In the genomic region with DNA sequence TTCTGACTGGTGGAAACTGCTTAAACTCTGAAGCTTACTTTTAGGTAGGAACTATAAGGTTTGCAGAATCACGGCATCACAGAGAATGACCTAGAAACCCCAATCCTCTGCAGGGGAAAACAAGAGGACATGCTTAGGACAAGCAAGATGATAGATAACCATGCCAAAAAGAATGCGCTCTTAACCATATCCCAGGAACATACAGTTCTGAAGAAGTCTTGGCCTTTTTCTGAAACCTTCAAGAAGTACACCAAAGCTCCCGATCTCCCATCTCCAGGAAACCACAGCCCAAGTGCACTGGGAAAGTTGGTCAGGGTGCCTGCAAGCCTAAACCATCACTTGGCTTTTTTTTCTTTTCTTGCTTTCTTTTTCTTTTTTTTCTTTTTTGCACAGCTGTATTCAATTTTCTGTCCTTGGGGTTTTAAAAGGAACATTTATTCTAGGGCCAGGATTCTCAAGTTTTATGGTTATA, we compare ENCODE assay signal across 8 cellular contexts. TPM values are rescaled to one million over a fixed set of nuclear protein-coding genes. Genes with fewer than 3 reads are reported as not detected.
DNase-seq lines count a peak whose midpoint lies in the region; ATAC-seq, FAIRE-seq and TF ChIP-seq lines count a peak whose summit lies in the region.

No MANE protein-coding gene starts in this region.

- no peaks in the 10 kb centered on the region; the same call in 1 of the 2 replicates for H3K79me2 ChIP-seq in DND-41 (ENCODE audit: insufficient read depth, low read length)

- H3K27me3 ChIP-seq in DND-41 (ENCODE audit: insufficient read depth, low read length, poor library complexity) (no peaks in the 10 kb centered on the region), sigmoid colon (no peaks in the 10 kb centered on the region)

- peaks cover 4% of the 10 kb centered on the region; the same call in 1 of the 2 replicates for H3K36me3 Mint-ChIP-seq in WTC11

- H3K4me2 ChIP-seq in DND-41 (ENCODE audit: insufficient read depth, low read length) = no peak overlapping the region

- in situ Hi-C loops in KBM-7 (cut with MboI; ENCODE audit: low pct_unique_long_range_greater_than_20kb, low sequenced_read_pairs) = no loop called here

- ATAC-seq in DND-41 (ENCODE audit: insufficient read depth, low read depth) (no peak), WTC11 (no peak)

- no peaks in the 10 kb centered on the region for H3K9me3 ChIP-seq in DND-41 (ENCODE audit: insufficient read depth, low read length, severe bottlenecking)
- H3K9me3 ChIP-seq in sigmoid colon = no peaks in the 10 kb centered on the region

- no peaks in the 10 kb centered on the region for H3K9me3 Mint-ChIP-seq in WTC11

- no peak for TF ChIP-seq POLR2A in sigmoid colon (IDR thresholded peaks at IDR 0.05)

- CTCF ChIA-PET in WTC11 (lab: Charles Lee) = no interaction called here

- no peaks in the 10 kb centered on the region for H3K27me3 Mint-ChIP-seq in WTC11 (ENCODE audit: low read depth)

- intact Hi-C loops in sigmoid colon (cut with DNase I) = no loop called here

- no peak overlapping the region for H3K4me3 Mint-ChIP-seq in WTC11

- H3K36me3 ChIP-seq in DND-41 (ENCODE audit: insufficient read depth, low read length) = no peaks in the 10 kb centered on the region
- peaks cover 0 to 15% (median 0%) of the 10 kb centered on the region in 4 donors for H3K36me3 ChIP-seq in sigmoid colon

- H3K27ac ChIP-seq in DND-41 (ENCODE audit: low read length) (0 out of 2 replicates have a peak overlapping the region, but pooled peaks have one; percentile 51), sigmoid colon (peak overlapping the region; percentile 78 to 90 (median 85))

- H4K20me1 ChIP-seq in DND-41 (ENCODE audit: insufficient read depth, low read length) = peaks cover 22% of the 10 kb centered on the region

- no peak overlapping the region for H2AFZ ChIP-seq in DND-41 (ENCODE audit: low read depth, low read length)

- H3K4me1 ChIP-seq in DND-41 (ENCODE audit: insufficient read depth, low read length) (peaks cover 35% of the 10 kb centered on the region), sigmoid colon (peaks cover 0 to 100% (median 94%) of the 10 kb centered on the region in 4 donors)

- no peak overlapping the region for H3K4me3 ChIP-seq in DND-41 (ENCODE audit: low read depth in 1 of 2, low read length in 2 of 2)
- no peak overlapping the region for H3K4me3 ChIP-seq in sigmoid colon

- no peak for DNase-seq in DND-41
- no peak for DNase-seq in WTC11 (ENCODE audit: low spot score)
- peak; percentile 87 for DNase-seq in fibroblast of the conjunctiva (ENCODE audit: low read depth)
- peak; percentile 77 for DNase-seq in sigmoid colon
- DNase-seq in KBM-7 = no peak
- DNase-seq in DMS53 treated with DMSO at 0.1 percent for 48 hours (lab: John Stamatoyannopoulos, UW; ENCODE audit: unreplicated experiment) = no peak
- no peak for DNase-seq in HTR-8/SVneo (ENCODE audit: insufficient read length, low spot score)
- no peak for DNase-seq in NCI-H1694 treated with DMSO at 0.1 percent for 48 hours (lab: John Stamatoyannopoulos, UW)

- TF ChIP-seq EP300 in sigmoid colon (IDR thresholded peaks at IDR 0.05) = peak in 3 of 4 donors; percentile 31 to 84 (median 49)

- POLR2A ChIA-PET in WTC11 (lab: Charles Lee) = no interaction called here

- FAIRE-seq in HTR-8/SVneo (lab: Jason Lieb, UNC) = no peak

- H3K9ac ChIP-seq in DND-41 (ENCODE audit: low read depth, low read length) = no peak overlapping the region

- 11 to 45% methylated on average over 3 of the region's 3 CpGs for WGBS in sigmoid colon, 2 donors

- TF ChIP-seq CTCF in DND-41 (IDR thresholded peaks at IDR 0.05; ENCODE audit: borderline replicate concordance, extremely low read depth, low read length, poor library complexity, severe bottlenecking) (no peak), WTC11 (IDR thresholded peaks at IDR 0.05) (no peak), sigmoid colon (IDR thresholded peaks at IDR 0.05) (no peak)

- H3K27ac Mint-ChIP-seq in WTC11 = 0 out of 2 replicates have a peak overlapping the region, but pooled peaks have one; percentile 21

- H3K4me1 Mint-ChIP-seq in WTC11 = peaks cover 47% of the 10 kb centered on the region

TF ChIP-seq in WTC11, 78 proteins besides CTCF, POLR2A, EP300 and RAD21 (continues in another document):
- TF ChIP-seq, protein P1, sequence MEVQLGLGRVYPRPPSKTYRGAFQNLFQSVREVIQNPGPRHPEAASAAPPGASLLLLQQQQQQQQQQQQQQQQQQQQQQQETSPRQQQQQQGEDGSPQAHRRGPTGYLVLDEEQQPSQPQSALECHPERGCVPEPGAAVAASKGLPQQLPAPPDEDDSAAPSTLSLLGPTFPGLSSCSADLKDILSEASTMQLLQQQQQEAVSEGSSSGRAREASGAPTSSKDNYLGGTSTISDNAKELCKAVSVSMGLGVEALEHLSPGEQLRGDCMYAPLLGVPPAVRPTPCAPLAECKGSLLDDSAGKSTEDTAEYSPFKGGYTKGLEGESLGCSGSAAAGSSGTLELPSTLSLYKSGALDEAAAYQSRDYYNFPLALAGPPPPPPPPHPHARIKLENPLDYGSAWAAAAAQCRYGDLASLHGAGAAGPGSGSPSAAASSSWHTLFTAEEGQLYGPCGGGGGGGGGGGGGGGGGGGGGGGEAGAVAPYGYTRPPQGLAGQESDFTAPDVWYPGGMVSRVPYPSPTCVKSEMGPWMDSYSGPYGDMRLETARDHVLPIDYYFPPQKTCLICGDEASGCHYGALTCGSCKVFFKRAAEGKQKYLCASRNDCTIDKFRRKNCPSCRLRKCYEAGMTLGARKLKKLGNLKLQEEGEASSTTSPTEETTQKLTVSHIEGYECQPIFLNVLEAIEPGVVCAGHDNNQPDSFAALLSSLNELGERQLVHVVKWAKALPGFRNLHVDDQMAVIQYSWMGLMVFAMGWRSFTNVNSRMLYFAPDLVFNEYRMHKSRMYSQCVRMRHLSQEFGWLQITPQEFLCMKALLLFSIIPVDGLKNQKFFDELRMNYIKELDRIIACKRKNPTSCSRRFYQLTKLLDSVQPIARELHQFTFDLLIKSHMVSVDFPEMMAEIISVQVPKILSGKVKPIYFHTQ (CRISPR knock-in tag; IDR thresholded peaks at IDR 0.05) = no peak
- no peak for TF ChIP-seq JUN (CRISPR knock-in tag; IDR thresholded peaks at IDR 0.05)
- no peak for TF ChIP-seq ZNF232 (CRISPR knock-in tag; IDR thresholded peaks at IDR 0.05)
- no peak for TF ChIP-seq SMAD4 (CRISPR knock-in tag; IDR thresholded peaks at IDR 0.05)
- TF ChIP-seq CREB1 (CRISPR knock-in tag; IDR thresholded peaks at IDR 0.05) = no peak
- TF ChIP-seq, protein P2, sequence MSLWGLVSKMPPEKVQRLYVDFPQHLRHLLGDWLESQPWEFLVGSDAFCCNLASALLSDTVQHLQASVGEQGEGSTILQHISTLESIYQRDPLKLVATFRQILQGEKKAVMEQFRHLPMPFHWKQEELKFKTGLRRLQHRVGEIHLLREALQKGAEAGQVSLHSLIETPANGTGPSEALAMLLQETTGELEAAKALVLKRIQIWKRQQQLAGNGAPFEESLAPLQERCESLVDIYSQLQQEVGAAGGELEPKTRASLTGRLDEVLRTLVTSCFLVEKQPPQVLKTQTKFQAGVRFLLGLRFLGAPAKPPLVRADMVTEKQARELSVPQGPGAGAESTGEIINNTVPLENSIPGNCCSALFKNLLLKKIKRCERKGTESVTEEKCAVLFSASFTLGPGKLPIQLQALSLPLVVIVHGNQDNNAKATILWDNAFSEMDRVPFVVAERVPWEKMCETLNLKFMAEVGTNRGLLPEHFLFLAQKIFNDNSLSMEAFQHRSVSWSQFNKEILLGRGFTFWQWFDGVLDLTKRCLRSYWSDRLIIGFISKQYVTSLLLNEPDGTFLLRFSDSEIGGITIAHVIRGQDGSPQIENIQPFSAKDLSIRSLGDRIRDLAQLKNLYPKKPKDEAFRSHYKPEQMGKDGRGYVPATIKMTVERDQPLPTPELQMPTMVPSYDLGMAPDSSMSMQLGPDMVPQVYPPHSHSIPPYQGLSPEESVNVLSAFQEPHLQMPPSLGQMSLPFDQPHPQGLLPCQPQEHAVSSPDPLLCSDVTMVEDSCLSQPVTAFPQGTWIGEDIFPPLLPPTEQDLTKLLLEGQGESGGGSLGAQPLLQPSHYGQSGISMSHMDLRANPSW (CRISPR knock-in tag; conservative IDR thresholded peaks at IDR 0.05; ENCODE audit: low read depth) = no peak
- no peak for TF ChIP-seq SMAD3 (CRISPR knock-in tag; IDR thresholded peaks at IDR 0.05; ENCODE audit: borderline replicate concordance)
- TF ChIP-seq, protein P3, sequence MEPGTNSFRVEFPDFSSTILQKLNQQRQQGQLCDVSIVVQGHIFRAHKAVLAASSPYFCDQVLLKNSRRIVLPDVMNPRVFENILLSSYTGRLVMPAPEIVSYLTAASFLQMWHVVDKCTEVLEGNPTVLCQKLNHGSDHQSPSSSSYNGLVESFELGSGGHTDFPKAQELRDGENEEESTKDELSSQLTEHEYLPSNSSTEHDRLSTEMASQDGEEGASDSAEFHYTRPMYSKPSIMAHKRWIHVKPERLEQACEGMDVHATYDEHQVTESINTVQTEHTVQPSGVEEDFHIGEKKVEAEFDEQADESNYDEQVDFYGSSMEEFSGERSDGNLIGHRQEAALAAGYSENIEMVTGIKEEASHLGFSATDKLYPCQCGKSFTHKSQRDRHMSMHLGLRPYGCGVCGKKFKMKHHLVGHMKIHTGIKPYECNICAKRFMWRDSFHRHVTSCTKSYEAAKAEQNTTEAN (CRISPR knock-in tag; IDR thresholded peaks at IDR 0.05) = no peak
- TF ChIP-seq, protein P4, sequence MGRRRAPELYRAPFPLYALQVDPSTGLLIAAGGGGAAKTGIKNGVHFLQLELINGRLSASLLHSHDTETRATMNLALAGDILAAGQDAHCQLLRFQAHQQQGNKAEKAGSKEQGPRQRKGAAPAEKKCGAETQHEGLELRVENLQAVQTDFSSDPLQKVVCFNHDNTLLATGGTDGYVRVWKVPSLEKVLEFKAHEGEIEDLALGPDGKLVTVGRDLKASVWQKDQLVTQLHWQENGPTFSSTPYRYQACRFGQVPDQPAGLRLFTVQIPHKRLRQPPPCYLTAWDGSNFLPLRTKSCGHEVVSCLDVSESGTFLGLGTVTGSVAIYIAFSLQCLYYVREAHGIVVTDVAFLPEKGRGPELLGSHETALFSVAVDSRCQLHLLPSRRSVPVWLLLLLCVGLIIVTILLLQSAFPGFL (CRISPR knock-in tag; IDR thresholded peaks at IDR 0.05; ENCODE audit: borderline replicate concordance) = no peak
- no peak for TF ChIP-seq ZBTB21 (CRISPR knock-in tag; IDR thresholded peaks at IDR 0.05; ENCODE audit: borderline replicate concordance)
- TF ChIP-seq ZNF263 (CRISPR knock-in tag; IDR thresholded peaks at IDR 0.05; ENCODE audit: low read depth) = no peak
- no peak for TF ChIP-seq ESRRA (CRISPR knock-in tag; IDR thresholded peaks at IDR 0.05; ENCODE audit: borderline replicate concordance)
- no peak for TF ChIP-seq ZNF423 (CRISPR knock-in tag; IDR thresholded peaks at IDR 0.05)

RNA-seq across cellular contexts. Expression of a gene that starts 12.2 kb away (rescaled TPM):
- total RNA-seq in WTC11 (2021) = 27.1 to 28.7 TPM (median 28.0 TPM) in 3 replicates
- 1,000 to 10,000 TPM in 1 of 4 donors, 100 to 1,000 TPM in 3; 637 to 1,443 (median 763) TPM for total RNA-seq in sigmoid colon
- polyA plus RNA-seq in sigmoid colon = 10 to 100 TPM in 2 of 3 donors, 1 to 10 TPM in 1; 8.3 to 42.5 (median 10.8) TPM

Comparison
In these comparisons a context has a peak if more than half of its experiments do, and no peak if none do; other contexts are left out.
1. DNase-seq: peak in fibroblast of the conjunctiva (single experiment) and sigmoid colon (single experiment); none in DND-41 (single experiment), WTC11 (single experiment), KBM-7 (single experiment), DMS53 treated with DMSO at 0.1 percent for 48 hours (single experiment), HTR-8/SVneo (single experiment) and NCI-H1694 treated with DMSO at 0.1 percent for 48 hours (single experiment).
2. RNA of a gene that starts 12.2 kb away (total RNA-seq): 637 to 1,443 TPM in sigmoid colon; 27.1 to 28.7 TPM in WTC11; every median in the first group is over 10 times any median in the second.